Comparison of ENCODE assay signal across 13 cellular contexts in the genomic region with DNA sequence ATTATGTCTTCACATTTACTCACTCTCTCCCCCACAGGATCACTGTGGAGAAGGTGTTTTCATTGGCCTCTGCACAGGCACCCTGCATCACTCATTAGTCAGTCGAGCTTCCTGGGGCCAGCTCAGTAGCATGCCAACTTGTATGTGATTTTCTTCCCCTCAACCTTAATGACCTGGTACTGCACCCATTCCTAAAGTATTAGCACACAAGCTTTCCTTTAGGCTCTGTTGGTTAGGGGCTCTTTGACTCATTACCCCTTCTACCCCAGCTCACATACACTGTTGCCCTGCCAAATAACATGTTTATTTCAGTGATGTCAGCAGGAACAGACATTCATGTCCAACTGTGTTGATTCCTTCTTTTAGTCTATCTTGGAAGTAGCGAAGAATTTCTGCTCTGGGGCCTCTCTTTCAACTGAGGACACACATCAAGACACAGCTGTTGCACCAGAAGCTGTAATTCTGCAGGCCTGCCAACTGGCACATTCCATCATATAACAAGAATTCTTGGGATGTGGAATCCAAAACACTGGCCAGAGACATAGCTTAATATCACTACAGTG.
A peak's percentile ranks its signal among the peaks of the same experiment; 100 is the strongest.
DNase-seq lines count a peak whose midpoint lies in the region; ATAC-seq and TF ChIP-seq lines count a peak whose summit lies in the region.
"Had no signal": no experiment of that assay in that cellular context is flagged by ENCODE, and none has a peak within 500 bp of the region (broad histone marks: within the 10 kb centered on the region; RNA-seq: fewer than 3 reads in every experiment).

No MANE protein-coding gene starts in this region.

- TF ChIP-seq CTCF in RWPE1 (conservative IDR thresholded peaks at IDR 0.05; ENCODE audit: low read depth) (no peak), fibroblast of mammary gland (conservative IDR thresholded peaks at IDR 0.05; ENCODE audit: control insufficient read depth, insufficient read depth, low read depth, low read length) (no peak), osteoblast (IDR thresholded peaks at IDR 0.05; ENCODE audit: extremely low read depth, low read depth, low read length) (no peak)

- H3K4me1 ChIP-seq in osteoblast (ENCODE audit: insufficient read depth, low read length) = peaks cover 58% of the 10 kb centered on the region

- no peaks in the 10 kb centered on the region for H3K79me2 ChIP-seq in osteoblast (ENCODE audit: insufficient read depth, low read length)

- DNase-seq in AG08396 (ENCODE audit: low spot score) (peak; percentile 54), RWPE1 (ENCODE audit: low spot score) (peak; percentile 8), fibroblast of mammary gland (ENCODE audit: low read depth) (peak; percentile 95), osteoblast (ENCODE audit: insufficient read length, low spot score, missing footprints) (peak; percentile 17), AML-193 (lab: John Stamatoyannopoulos, UW) (no peak), islet precursor cell (no peak)
- DNase-seq: activated CD4-positive, alpha-beta T cell treated with anti-CD3 and anti-CD28 coated beads for 36 hours; H9; immature natural killer cell had no signal

- H3K4me3 ChIP-seq in fibroblast of mammary gland (ENCODE audit: control insufficient read depth, low read depth, low read length) = no peak overlapping the region
- H3K4me3 ChIP-seq in osteoblast (ENCODE audit: insufficient read depth, low read length) = peak overlapping the region; percentile 31
- H3K4me3 ChIP-seq: cardiac muscle cell had no signal

- no peak overlapping the region for H2AFZ ChIP-seq in osteoblast (ENCODE audit: low read length)

- peak overlapping the region; percentile 63 for H3K4me2 ChIP-seq in osteoblast (ENCODE audit: insufficient read depth, low read length)

- POLR2A ChIA-PET in RWPE1 (lab: Yijun Ruan, JAX; ENCODE audit: low non-redundant PET) = no interaction called here

- CTCF ChIA-PET in RWPE1 (lab: Yijun Ruan, JAX) = no interaction called here

- no peak overlapping the region for H3K27ac ChIP-seq in RWPE1
- peak overlapping the region; percentile 98 for H3K27ac ChIP-seq in osteoblast (ENCODE audit: low read depth, low read length)
- H3K27ac ChIP-seq: C4-2B, cardiac muscle cell had no signal

- no peaks in the 10 kb centered on the region for H4K20me1 ChIP-seq in osteoblast (ENCODE audit: insufficient read depth, low read length)

- no peaks in the 10 kb centered on the region for H3K9me3 ChIP-seq in osteoblast (ENCODE audit: low read depth, low read length)

- no peaks in the 10 kb centered on the region for H3K36me3 ChIP-seq in osteoblast (ENCODE audit: insufficient read depth, low read length)
- H3K36me3 ChIP-seq: cardiac muscle cell had no signal

- ATAC-seq in GM18519 (IDR thresholded peaks at IDR 0.05; ENCODE audit: low FRiP score, unreplicated experiment) (no peak), GM21367 (IDR thresholded peaks at IDR 0.05; ENCODE audit: unreplicated experiment) (no peak)
- ATAC-seq: activated CD4-positive, alpha-beta T cell treated with anti-CD3 and anti-CD28 coated beads for 36 hours had no signal

- no peaks in the 10 kb centered on the region for H3K27me3 ChIP-seq in osteoblast (ENCODE audit: insufficient read depth, low read length)
- H3K27me3 ChIP-seq: cardiac muscle cell had no signal

Comparison
In these comparisons a context has a peak if more than half of its experiments do, and no peak if none do; other contexts are left out.
1. DNase-seq: peak in AG08396 (single experiment), RWPE1 (single experiment), fibroblast of mammary gland (single experiment) and osteoblast (single experiment); none in AML-193 (0 of 2) and islet precursor cell (single experiment).